ENCODE assay signal across 1 cellular context in genomic region chr6:21595951-21596378, GRCh38.
TF ChIP-seq lines count a peak whose summit lies in the region.

No MANE protein-coding gene starts in this region.

TF ChIP-seq in HEK293, 187 proteins besides CTCF, POLR2A, EP300 and RAD21 (continued from another document and continues in another):
- TF ChIP-seq ZNF488 (tag by site-specific recombination; IDR thresholded peaks at IDR 0.05) (no peak), ZNF148 (tag by site-specific recombination; IDR thresholded peaks at IDR 0.05; ENCODE audit: borderline replicate concordance) (no peak), ZNF792 (tag by site-specific recombination; IDR thresholded peaks at IDR 0.05) (no peak), MEIS1 (CRISPR knock-in tag; IDR thresholded peaks at IDR 0.05; ENCODE audit: borderline replicate concordance) (no peak), ZNF776 (tag by site-specific recombination; IDR thresholded peaks at IDR 0.05; ENCODE audit: borderline replicate concordance) (no peak), ZNF292 (tag by site-specific recombination; IDR thresholded peaks at IDR 0.05; ENCODE audit: borderline replicate concordance, low read depth) (no peak), ZBTB17 (tag by site-specific recombination; IDR thresholded peaks at IDR 0.05) (peak; percentile 52), REST (tag by site-specific recombination; IDR thresholded peaks at IDR 0.05) (peak; percentile 46), ZNF677 (tag by site-specific recombination; IDR thresholded peaks at IDR 0.05) (no peak), WT1 (tag by site-specific recombination; IDR thresholded peaks at IDR 0.05) (0 out of 2 replicates have a peak, but pooled peaks have one; percentile 24), ZBTB44 (tag by site-specific recombination; IDR thresholded peaks at IDR 0.05) (no peak), ZBTB6 (tag by site-specific recombination; IDR thresholded peaks at IDR 0.05) (no peak), ZSCAN16 (tag by site-specific recombination; IDR thresholded peaks at IDR 0.05) (no peak; the same call in 1 of the 2 replicates), SALL2 (tag by site-specific recombination; IDR thresholded peaks at IDR 0.05; ENCODE audit: borderline replicate concordance) (no peak), HOXC10 (CRISPR knock-in tag; IDR thresholded peaks at IDR 0.05) (no peak), ZBTB26 (tag by site-specific recombination; optimal IDR thresholded peaks at IDR 0.05) (peak; percentile 83), ZNF366 (tag by site-specific recombination; conservative IDR thresholded peaks at IDR 0.05) (0 out of 2 replicates have a peak, but pooled peaks have one; percentile 19), ZSCAN23 (tag by site-specific recombination; IDR thresholded peaks at IDR 0.05) (no peak), ZNF843 (tag by site-specific recombination; IDR thresholded peaks at IDR 0.05) (peak; percentile 50; the same call in 1 of the 2 replicates), ZNF791 (tag by site-specific recombination; IDR thresholded peaks at IDR 0.05) (no peak), ZNF146 (tag by site-specific recombination; IDR thresholded peaks at IDR 0.05) (peak; percentile 26), ZNF571 (tag by site-specific recombination; IDR thresholded peaks at IDR 0.05) (no peak), ZEB2 (tag by site-specific recombination; IDR thresholded peaks at IDR 0.05) (peak; percentile 72), ZNF837 (tag by site-specific recombination; IDR thresholded peaks at IDR 0.05) (no peak), HOXA7 (CRISPR knock-in tag; IDR thresholded peaks at IDR 0.05; ENCODE audit: borderline replicate concordance) (no peak), OVOL3 (tag by site-specific recombination; IDR thresholded peaks at IDR 0.05) (peak; percentile 65; the same call in 1 of the 2 replicates), ZNF558 (tag by site-specific recombination; IDR thresholded peaks at IDR 0.05) (no peak), ZSCAN30 (tag by site-specific recombination; IDR thresholded peaks at IDR 0.05) (no peak), ZNF280D (tag by site-specific recombination; IDR thresholded peaks at IDR 0.05) (no peak), KLF7 (tag by site-specific recombination; IDR thresholded peaks at IDR 0.05; ENCODE audit: borderline replicate concordance) (peak; percentile 24; the same call in 1 of the 2 replicates), INSM2 (tag by site-specific recombination; IDR thresholded peaks at IDR 0.05) (no peak), ZNF747 (tag by site-specific recombination; IDR thresholded peaks at IDR 0.05) (no peak), TSHZ1 (tag by site-specific recombination; IDR thresholded peaks at IDR 0.05; ENCODE audit: borderline replicate concordance) (no peak), ZNF354C (tag by site-specific recombination; IDR thresholded peaks at IDR 0.05; ENCODE audit: borderline replicate concordance, low read depth) (no peak), ZSCAN5A (tag by site-specific recombination; IDR thresholded peaks at IDR 0.05) (no peak; the same call in 1 of the 2 replicates), GLI4 (tag by site-specific recombination; IDR thresholded peaks at IDR 0.05) (no peak), ZNF311 (tag by site-specific recombination; IDR thresholded peaks at IDR 0.05; ENCODE audit: borderline replicate concordance) (no peak)
